8 cellular contexts compared by ENCODE assay signal in genomic region chr20:23399568-23400241, GRCh38. TPM values are rescaled to one million over a fixed set of nuclear protein-coding genes. Genes with fewer than 3 reads are reported as not detected.
A peak's percentile ranks its signal among the peaks of the same experiment; 100 is the strongest.
DNase-seq lines count a peak whose midpoint lies in the region; ATAC-seq and TF ChIP-seq lines count a peak whose summit lies in the region.

No MANE protein-coding gene starts in this region.

- peak overlapping the region in 1 of 11 experiments; percentile 27; a peak in 3 of 22 replicates for H3K27ac ChIP-seq in BLaER1 treated with 17β-estradiol and CSF1 and Interleukin-3, amounts not matched to agents 10 nM and 100 nM
- no peak overlapping the region for H3K27ac ChIP-seq in thyroid gland

- H3K36me3 ChIP-seq in BLaER1 treated with 17β-estradiol and CSF1 and Interleukin-3, amounts not matched to agents 10 nM and 100 nM: peaks cover 21 to 52% (median 45%) of the 10 kb centered on the region in 11 experiments
- H3K36me3 ChIP-seq in thyroid gland: peaks cover under 1 to 3% of the 10 kb centered on the region in 2 donors

- peaks cover 24 to 40% (median 35%) of the 10 kb centered on the region in 10 experiments for H3K4me1 ChIP-seq in BLaER1 treated with 17β-estradiol and CSF1 and Interleukin-3, amounts not matched to agents 10 nM and 100 nM
- peaks cover 0 to 12% of the 10 kb centered on the region in 2 donors for H3K4me1 ChIP-seq in thyroid gland

- no peak for TF ChIP-seq POLR2A in thyroid gland (IDR thresholded peaks at IDR 0.05)

- intact Hi-C loops in thyroid gland (cut with DNase I): no loop called here

- peak; percentile 76 for ATAC-seq in GM18909 (IDR thresholded peaks at IDR 0.05; ENCODE audit: poor library complexity, unreplicated experiment)

- H3K4me3 ChIP-seq in BLaER1 treated with 17β-estradiol and CSF1 and Interleukin-3, amounts not matched to agents 10 nM and 100 nM: no peak overlapping the region
- H3K4me3 ChIP-seq in epithelial cell of esophagus (ENCODE audit: low read length) (no peak overlapping the region), thyroid gland (replicated peaks in 1 of 3) (no peak overlapping the region)

- H3K27me3 ChIP-seq in BLaER1 treated with 17β-estradiol and CSF1 and Interleukin-3, amounts not matched to agents 10 nM and 100 nM: no peaks in the 10 kb centered on the region
- H3K27me3 ChIP-seq in thyroid gland: no peaks in the 10 kb centered on the region

- peaks cover 5 to 57% (median 12%) of the 10 kb centered on the region in 11 experiments; a peak in 15 of 22 replicates for H4K20me1 ChIP-seq in BLaER1 treated with 17β-estradiol and CSF1 and Interleukin-3, amounts not matched to agents 10 nM and 100 nM

- no peak overlapping the region for H3K9ac ChIP-seq in BLaER1 treated with 17β-estradiol and CSF1 and Interleukin-3, amounts not matched to agents 10 nM and 100 nM

- no peak for TF ChIP-seq CTCF in epithelial cell of esophagus (IDR thresholded peaks at IDR 0.05; ENCODE audit: insufficient read depth, low read depth, low read length, missing control alignments)
- TF ChIP-seq CTCF in GM13976 (IDR thresholded peaks at IDR 0.05; ENCODE audit: borderline replicate concordance, control extremely low read depth, extremely low read depth, insufficient read depth, missing control alignments): no peak
- TF ChIP-seq CTCF in thyroid gland (IDR thresholded peaks at IDR 0.05): no peak

- WGBS in thyroid gland, 2 donors: 60 to 78% methylated on average over 6 of the region's 6 CpGs

- H3K9me3 ChIP-seq in BLaER1 treated with 17β-estradiol and CSF1 and Interleukin-3, amounts not matched to agents 10 nM and 100 nM (replicated peaks in 1 of 11): no peaks in the 10 kb centered on the region
- H3K9me3 ChIP-seq in thyroid gland: no peaks in the 10 kb centered on the region

- in situ Hi-C loops in GM13976 (cut with MboI; ENCODE audit: low sequenced_read_pairs, unreplicated experiment): no loop called here

- DNase-seq in NCI-H2196 treated with DMSO at 0.1 percent for 48 hours (lab: John Stamatoyannopoulos, UW; ENCODE audit: unreplicated experiment): peak; percentile 4
- DNase-seq in epithelial cell of esophagus (ENCODE audit: low read depth): peak; percentile 21
- DNase-seq in GM13976 (ENCODE audit: low spot score): no peak
- no peak for DNase-seq in NCI-H187 treated with DMSO at 0.1 percent for 48 hours (lab: John Stamatoyannopoulos, UW)
- no peak for DNase-seq in cerebellum (ENCODE audit: low spot score)
- DNase-seq in thyroid gland: no peak

- H3K4me2 ChIP-seq in BLaER1 treated with 17β-estradiol and CSF1 and Interleukin-3, amounts not matched to agents 10 nM and 100 nM: peak overlapping the region in 6 of 11 experiments; percentile 3 to 75 (median 55); a peak in 10 of 22 replicates

RNA-seq across cellular contexts. Expression of gene NAPB, which starts 21.6 kb away (rescaled TPM):
- total RNA-seq in cerebellum: 74.7 TPM
- 10 to 100 TPM; 22.7 to 32.1 (median 26.9) TPM for total RNA-seq in thyroid gland

RNA-seq across cellular contexts. Expression of gene GZF1, which starts 37.7 kb away (rescaled TPM):
- total RNA-seq in cerebellum (22.6 TPM), thyroid gland (10 to 100 TPM; 13.8 to 29.0 (median 15.4) TPM)

RNA-seq across cellular contexts. Expression of gene CSTL1, which starts 39.8 kb away (rescaled TPM):
- not detected for total RNA-seq in cerebellum
- total RNA-seq in thyroid gland: not detected

RNA-seq across cellular contexts. Expression of gene NXT1, which starts 49.1 kb away (rescaled TPM):
- total RNA-seq in cerebellum: 11.4 TPM
- 10 to 100 TPM; 27.2 to 50.8 (median 37.2) TPM for total RNA-seq in thyroid gland

RNA-seq across cellular contexts. Expression of gene CST11, which starts 53.0 kb away (rescaled TPM):
- total RNA-seq in cerebellum: not detected
- not detected for total RNA-seq in thyroid gland

Comparison
In these comparisons a context has a peak if more than half of its experiments do, and no peak if none do; other contexts are left out.
1. DNase-seq: peak in NCI-H2196 treated with DMSO at 0.1 percent for 48 hours (single experiment) and epithelial cell of esophagus (single experiment); none in GM13976 (single experiment), NCI-H187 treated with DMSO at 0.1 percent for 48 hours (single experiment), cerebellum (single experiment) and thyroid gland (0 of 2).